19 cellular contexts compared by ENCODE assay signal in genomic region chr2:182228073-182228473, GRCh38.
DNase-seq lines count a peak whose midpoint lies in the region; ATAC-seq and TF ChIP-seq lines count a peak whose summit lies in the region.
"Had no signal": no experiment of that assay in that cellular context is flagged by ENCODE, and none has a peak within 500 bp of the region (broad histone marks: within the 10 kb centered on the region; RNA-seq: fewer than 3 reads in every experiment).

No MANE protein-coding gene starts in this region.

- no peak overlapping the region for H3K9ac ChIP-seq in neural cell (ENCODE audit: low read length)

- no peaks in the 10 kb centered on the region for H3K9me3 ChIP-seq in neural cell (ENCODE audit: low read length)
- H3K9me3 ChIP-seq in hepatocyte (ENCODE audit: low read depth) = no peaks in the 10 kb centered on the region
- H3K9me3 ChIP-seq: esophagus squamous epithelium had no signal

- DNase-seq in NCI-H1105 treated with DMSO at 0.1 percent for 48 hours (lab: John Stamatoyannopoulos, UW) = peak; percentile 53
- peak; percentile 96 for DNase-seq in NCI-H2029 treated with DMSO at 0.1 percent for 48 hours (lab: John Stamatoyannopoulos, UW)
- DNase-seq in NCI-H774 (lab: John Stamatoyannopoulos, UW) = peak; percentile 17
- DNase-seq in hepatocyte (ENCODE audit: low spot score) = no peak
- DNase-seq: activated CD4-positive, CD25-positive, alpha-beta regulatory T cell treated with anti-CD3 and anti-CD28 coated beads, Interleukin-2, amount 50 U/mL, for 72 hours; activated naive CD4-positive, alpha-beta T cell treated with anti-CD3 and anti-CD28 coated beads, Interleukin-2, amount 50 U/mL, for 16 hours; activated T-cell treated with anti-CD3 and anti-CD28 coated beads, Interleukin-2, amount 50 U/mL, for 48 hours; effector memory CD8-positive, alpha-beta T cell; esophagus squamous epithelium; mesenchymal stem cell; MM.1S; naive B cell; NCI-H446; stimulated activated CD4-positive, alpha-beta T cell treated with anti-CD3 and anti-CD28 coated beads, Interleukin-12 subunit alpha, Interleukin-12 subunit beta, amount 100 ng/mL, for 4 hours; SW 1271 had no signal

- 40% methylated on average over 2 of the region's 2 CpGs for WGBS in hepatocyte (ENCODE audit: low lambda C conversion rate, missing lambda C conversion rate)

- no peaks in the 10 kb centered on the region for H3K27me3 ChIP-seq in neural cell (ENCODE audit: insufficient read depth, low read depth, low read length)
- H3K27me3 ChIP-seq in hepatocyte = no peaks in the 10 kb centered on the region
- H3K27me3 ChIP-seq: esophagus squamous epithelium had no signal

- no peaks in the 10 kb centered on the region for H3F3A ChIP-seq in neural cell (ENCODE audit: insufficient read depth, low read length, poor library complexity, severe bottlenecking)

- no peak for TF ChIP-seq CTCF in neural cell (IDR thresholded peaks at IDR 0.05; ENCODE audit: poor library complexity, severe bottlenecking)
- no peak for TF ChIP-seq CTCF in hepatocyte (IDR thresholded peaks at IDR 0.05; ENCODE audit: poor library complexity)

- peak overlapping the region; percentile 32 for H3K27ac ChIP-seq in neural cell (ENCODE audit: low read length)
- H3K27ac ChIP-seq in hepatocyte = no peak overlapping the region
- H3K27ac ChIP-seq: esophagus squamous epithelium, RWPE1 had no signal

- no peak overlapping the region for H2AFZ ChIP-seq in neural cell (ENCODE audit: low read depth, low read length)
- no peak overlapping the region for H2AFZ ChIP-seq in hepatocyte

- H3K79me2 ChIP-seq in neural cell (replicated peaks; ENCODE audit: insufficient read depth, low read length) (no peaks in the 10 kb centered on the region), hepatocyte (no peaks in the 10 kb centered on the region)

- H4K20me1 ChIP-seq in neural cell (ENCODE audit: insufficient read depth) (no peaks in the 10 kb centered on the region), hepatocyte (ENCODE audit: insufficient read depth, poor library complexity, severe bottlenecking) (no peaks in the 10 kb centered on the region)

- ATAC-seq in HG02763 (IDR thresholded peaks at IDR 0.05; ENCODE audit: unreplicated experiment) (no peak), GM18861 (IDR thresholded peaks at IDR 0.05; ENCODE audit: unreplicated experiment) (no peak)
- ATAC-seq: effector memory CD8-positive, alpha-beta T cell had no signal

- H3K9me2 ChIP-seq in neural cell (ENCODE audit: insufficient read depth, low read length) (no peaks in the 10 kb centered on the region), hepatocyte (replicated peaks; ENCODE audit: insufficient read depth) (no peaks in the 10 kb centered on the region)

- H3K36me3 ChIP-seq in neural cell (ENCODE audit: insufficient read depth, low read length) (no peaks in the 10 kb centered on the region), hepatocyte (replicated peaks; ENCODE audit: insufficient read depth, low read depth) (no peaks in the 10 kb centered on the region)
- H3K36me3 ChIP-seq: esophagus squamous epithelium had no signal

- peak; percentile 98 for TF ChIP-seq EP300 in neural cell (conservative IDR thresholded peaks at IDR 0.05; ENCODE audit: poor library complexity, severe bottlenecking)

- H3K4me1 ChIP-seq in hepatocyte (ENCODE audit: insufficient read depth) = no peaks in the 10 kb centered on the region
- H3K4me1 ChIP-seq: esophagus squamous epithelium had no signal

- H3K4me2 ChIP-seq in neural cell (ENCODE audit: low read length) (no peak overlapping the region), hepatocyte (no peak overlapping the region)

- TF ChIP-seq RAD21 in neural cell (conservative IDR thresholded peaks at IDR 0.05) = no peak

- H3K4me3 ChIP-seq in neural cell (ENCODE audit: low read length) (no peak overlapping the region), hepatocyte (no peak overlapping the region)
- H3K4me3 ChIP-seq: esophagus squamous epithelium had no signal

TF ChIP-seq in neural cell, 6 proteins besides CTCF, POLR2A, EP300 and RAD21:
- peak; percentile 90 for TF ChIP-seq POLR2AphosphoS5 (IDR thresholded peaks at IDR 0.05)
- TF ChIP-seq TAF1 (IDR thresholded peaks at IDR 0.05; ENCODE audit: low read depth) = no peak
- peak; percentile 56 for TF ChIP-seq REST (IDR thresholded peaks at IDR 0.05; ENCODE audit: borderline replicate concordance)
- TF ChIP-seq MXI1 (conservative IDR thresholded peaks at IDR 0.05; ENCODE audit: poor library complexity, severe bottlenecking) = peak; percentile 13
